8 cellular contexts compared by ENCODE assay signal in genomic region chr1:248838357-248839167, GRCh38. TPM values are rescaled to one million over a fixed set of nuclear protein-coding genes. Genes with fewer than 3 reads are reported as not detected.
DNase-seq lines count a peak whose midpoint lies in the region; ATAC-seq and TF ChIP-seq lines count a peak whose summit lies in the region.

No MANE protein-coding gene starts in this region.

- no peaks in the 10 kb centered on the region for H3K9me3 Mint-ChIP-seq in activated naive CD4-positive, alpha-beta T cell treated with anti-CD3 and anti-CD28 coated beads for 36 hours

- H3K4me1 Mint-ChIP-seq in activated naive CD4-positive, alpha-beta T cell treated with anti-CD3 and anti-CD28 coated beads for 36 hours (ENCODE audit: low read depth) = peaks cover 22% of the 10 kb centered on the region

- H4K20me1 ChIP-seq in Loucy (ENCODE audit: insufficient read depth, low read length, poor library complexity, severe bottlenecking) = no peaks in the 10 kb centered on the region

- H3K27ac ChIP-seq in SJCRH30 = peak overlapping the region; percentile 89
- peak overlapping the region; percentile 97 to 100 (median 99) for H3K27ac ChIP-seq in gastroesophageal sphincter
- peak overlapping the region; percentile 99 for H3K27ac ChIP-seq in suprapubic skin

- TF ChIP-seq EP300 in gastroesophageal sphincter (IDR thresholded peaks at IDR 0.05) (no peak), suprapubic skin (IDR thresholded peaks at IDR 0.05) (no peak)

- peaks cover 45% of the 10 kb centered on the region for H3K79me2 ChIP-seq in Loucy (ENCODE audit: insufficient read depth, low read length)

- peak overlapping the region; percentile 78 for H2AFZ ChIP-seq in Loucy (ENCODE audit: low read length)

- no peaks in the 10 kb centered on the region for H3F3A ChIP-seq in Loucy (ENCODE audit: low read depth)

- H3K4me3 ChIP-seq in H7 (ENCODE audit: insufficient read depth, low read depth, low read length) (peak overlapping the region; percentile 100), Loucy (ENCODE audit: low read length, poor library complexity, severe bottlenecking) (peak overlapping the region; percentile 84), SJCRH30 (peak overlapping the region; percentile 82), gastroesophageal sphincter (peak overlapping the region; percentile 70 to 95), suprapubic skin (peak overlapping the region; percentile 75)

- H3K27ac Mint-ChIP-seq in activated naive CD4-positive, alpha-beta T cell treated with anti-CD3 and anti-CD28 coated beads for 36 hours = no peak overlapping the region

- no peaks in the 10 kb centered on the region for H3K9me2 ChIP-seq in Loucy (replicated peaks; ENCODE audit: low read depth, low read length)

- peak overlapping the region; percentile 96 for H3K4me2 ChIP-seq in Loucy (ENCODE audit: low read depth, low read length, poor library complexity, severe bottlenecking)

- TF ChIP-seq POLR2A in gastroesophageal sphincter (IDR thresholded peaks at IDR 0.05) (peak; percentile 91 to 96), suprapubic skin (IDR thresholded peaks at IDR 0.05) (peak; percentile 68 to 86)

- 0% methylated on average over 19 of the region's 82 CpGs; no CpG with 5 or more reads in 1 of the 2 donors for WGBS in gastroesophageal sphincter (ENCODE audit: low coverage in 1 of 2), 2 donors
- under 1% methylated on average over 47 of the region's 82 CpGs for WGBS in suprapubic skin

- H3K4me1 ChIP-seq in Loucy (ENCODE audit: insufficient read depth, low read length, poor library complexity, severe bottlenecking) (peaks cover 66% of the 10 kb centered on the region), SJCRH30 (no peaks in the 10 kb centered on the region), gastroesophageal sphincter (peaks cover 0 to 55% (median 22%) of the 10 kb centered on the region in 3 donors), suprapubic skin (peaks cover 52% of the 10 kb centered on the region)

- no peak overlapping the region for H3K4me3 Mint-ChIP-seq in activated naive CD4-positive, alpha-beta T cell treated with anti-CD3 and anti-CD28 coated beads for 36 hours

- CTCF ChIA-PET in activated naive CD4-positive, alpha-beta T cell treated with anti-CD3 and anti-CD28 coated beads for 36 hours (lab: Charles Lee) = interaction anchor here (1.1 to 3.8 kb wide), 6 partner anchors 12 to 64 kb away, joined by 3 to 27 read pairs (median 10); partner anchors contain the start of genes SH3BP5L and ZNF692

- H3K36me3 ChIP-seq in H7 (replicated peaks; ENCODE audit: control insufficient read depth, insufficient read depth, low read length) = no peaks in the 10 kb centered on the region
- no peaks in the 10 kb centered on the region for H3K36me3 ChIP-seq in Loucy (ENCODE audit: insufficient read depth, low read length)
- H3K36me3 ChIP-seq in SJCRH30 = no peaks in the 10 kb centered on the region
- H3K36me3 ChIP-seq in gastroesophageal sphincter = peaks cover 0 to 5% of the 10 kb centered on the region in 2 donors
- no peaks in the 10 kb centered on the region for H3K36me3 ChIP-seq in suprapubic skin

- intact Hi-C loops in activated naive CD4-positive, alpha-beta T cell treated with anti-CD3 and anti-CD28 coated beads for 36 hours (cut with micrococcal nuclease) = loop anchor here (1.0 kb wide), 5 partner anchors 12 to 86 kb away; partner anchors contain the start of genes PGBD2 and ZNF692

- H3K36me3 Mint-ChIP-seq in activated naive CD4-positive, alpha-beta T cell treated with anti-CD3 and anti-CD28 coated beads for 36 hours (ENCODE audit: low read depth) = peaks cover 8% of the 10 kb centered on the region

- H3K27me3 ChIP-seq in H7 (ENCODE audit: control insufficient read depth, insufficient read depth, low read length) (peaks cover 2% of the 10 kb centered on the region; the same call in 1 of the 2 replicates), Loucy (ENCODE audit: insufficient read depth, low read length, poor library complexity, severe bottlenecking) (no peaks in the 10 kb centered on the region), SJCRH30 (no peaks in the 10 kb centered on the region), gastroesophageal sphincter (no peaks in the 10 kb centered on the region), suprapubic skin (no peaks in the 10 kb centered on the region)

- no peaks in the 10 kb centered on the region for H3K27me3 Mint-ChIP-seq in activated naive CD4-positive, alpha-beta T cell treated with anti-CD3 and anti-CD28 coated beads for 36 hours (ENCODE audit: low read depth)

- H3K9me3 ChIP-seq in Loucy (ENCODE audit: insufficient read depth, low read depth, low read length) (no peaks in the 10 kb centered on the region), SJCRH30 (replicated peaks) (no peaks in the 10 kb centered on the region), gastroesophageal sphincter (no peaks in the 10 kb centered on the region), suprapubic skin (no peaks in the 10 kb centered on the region)

- TF ChIP-seq CTCF in Loucy (conservative IDR thresholded peaks at IDR 0.05; ENCODE audit: low read length) (no peak), gastroesophageal sphincter (IDR thresholded peaks at IDR 0.05) (no peak), suprapubic skin (IDR thresholded peaks at IDR 0.05) (no peak)

- H3K9ac ChIP-seq in Loucy (ENCODE audit: low read depth, low read length, poor library complexity, severe bottlenecking) = peak overlapping the region; percentile 98

- DNase-seq in GDM1 (lab: John Stamatoyannopoulos, UW) (peak; percentile 84), H7 (peak; percentile 96), SJCRH30 (peak; percentile 74 to 78), nucleus accumbens (lab: John Stamatoyannopoulos, UW) (peak in 55 of 56 donors; percentile 61 to 98 (median 89)), suprapubic skin (ENCODE audit: low spot score in 2 of 2) (peak; percentile 95 to 96)
- DNase-seq in activated naive CD4-positive, alpha-beta T cell treated with anti-CD3 and anti-CD28 coated beads for 36 hours = peak; percentile 91

- peak; percentile 88 for ATAC-seq in gastroesophageal sphincter

RNA-seq across cellular contexts. Expression of gene ZNF672, which starts 0.5 kb away (rescaled TPM):
- 56.0 and 59.5 TPM in 2 replicates for total RNA-seq in H7 (2014; rRNA removed; shearing (Covaris generic))
- 15.9 and 17.0 TPM in 2 replicates for total RNA-seq in SJCRH30 (2014; rRNA removed; shearing (Covaris generic))
- 10 to 100 TPM; 51.6 to 53.4 TPM for total RNA-seq in activated naive CD4-positive, alpha-beta T cell treated with anti-CD3 and anti-CD28 coated beads for 36 hours
- total RNA-seq in gastroesophageal sphincter (10 to 100 TPM; 22.1 to 44.2 (median 34.3) TPM), suprapubic skin (10 to 100 TPM; 34.4 to 39.7 (median 38.8) TPM)

RNA-seq across cellular contexts. Expression of gene SH3BP5L, which starts 12.8 kb away (rescaled TPM):
- total RNA-seq in H7 (2014; rRNA removed; shearing (Covaris generic)) = 38.2 and 40.5 TPM in 2 replicates
- 14.2 and 15.8 TPM in 2 replicates for total RNA-seq in SJCRH30 (2014; rRNA removed; shearing (Covaris generic))
- 10 to 100 TPM; 20.3 to 20.5 TPM for total RNA-seq in activated naive CD4-positive, alpha-beta T cell treated with anti-CD3 and anti-CD28 coated beads for 36 hours
- total RNA-seq in gastroesophageal sphincter (10 to 100 TPM; 21.9 to 38.7 (median 28.4) TPM), suprapubic skin (10 to 100 TPM; 23.5 to 41.2 (median 29.4) TPM)

RNA-seq across cellular contexts. Expression of gene ZNF692, which starts 20.3 kb away (rescaled TPM):
- 64.2 and 91.9 TPM in 2 replicates for total RNA-seq in H7 (2014; rRNA removed; shearing (Covaris generic))
- 17.2 and 26.4 TPM in 2 replicates for total RNA-seq in SJCRH30 (2014; rRNA removed; shearing (Covaris generic))
- 10 to 100 TPM; 87.6 to 88.7 TPM for total RNA-seq in activated naive CD4-positive, alpha-beta T cell treated with anti-CD3 and anti-CD28 coated beads for 36 hours
- total RNA-seq in gastroesophageal sphincter (10 to 100 TPM; 22.1 to 69.6 (median 28.4) TPM), suprapubic skin (100 to 1,000 TPM in 1 of 4 donors, 10 to 100 TPM in 3; 30.2 to 138 (median 52.6) TPM)

Comparison
In these comparisons a context has a peak if more than half of its experiments do, and no peak if none do; other contexts are left out.
1. Peak in every context shown above with its lines: DNase-seq, ATAC-seq, H3K4me3 ChIP-seq and H3K27ac ChIP-seq.